ENCODE assay signal across 12 cellular contexts in the genomic region with DNA sequence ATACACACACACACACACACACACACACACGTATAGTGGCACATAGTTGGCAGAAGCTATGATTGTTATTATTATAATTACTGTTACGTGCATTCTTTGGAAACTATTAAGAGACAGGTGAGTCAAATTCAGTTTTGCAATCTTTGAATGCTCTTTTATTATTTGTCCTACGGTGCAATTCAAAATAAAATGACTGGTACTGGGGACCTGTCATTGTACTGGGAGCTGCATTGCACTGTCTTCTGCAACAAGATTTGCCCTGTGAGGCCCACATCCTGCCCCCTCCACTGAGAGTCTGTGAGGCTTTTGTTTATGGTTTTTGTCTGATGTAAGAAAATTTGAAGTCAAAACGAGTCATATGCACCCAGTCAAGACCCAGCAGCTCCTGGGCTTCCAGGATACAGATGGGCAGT. TPM values are rescaled to one million over a fixed set of nuclear protein-coding genes. Genes with fewer than 3 reads are reported as not detected.
DNase-seq lines count a peak whose midpoint lies in the region; ATAC-seq, FAIRE-seq and TF ChIP-seq lines count a peak whose summit lies in the region.
"Had no signal": no experiment of that assay in that cellular context is flagged by ENCODE, and none has a peak within 500 bp of the region (broad histone marks: within the 10 kb centered on the region; RNA-seq: fewer than 3 reads in every experiment).

No MANE protein-coding gene starts in this region.

- H3K4me1 ChIP-seq in BLaER1 treated with 17β-estradiol and CSF1 and Interleukin-3, amounts not matched to agents 10 nM and 100 nM: peaks cover 50 to 72% (median 64%) of the 10 kb centered on the region in 10 experiments
- H3K4me1 ChIP-seq in small intestine (ENCODE audit: control insufficient read depth in 2 of 2, insufficient read depth in 1 of 2, low read depth in 1 of 2, low read length in 1 of 2): no peaks in the 10 kb centered on the region
- H3K4me1 ChIP-seq: thyroid gland had no signal

- peak overlapping the region; percentile 52 for H3K27ac Mint-ChIP-seq in T-helper 1 cell treated with Interleukin-12 subunit alpha and Interleukin-12 subunit beta and Interleukin-4 antibody, amounts not matched to agents 30 μg/mL and 1 μg/mL, for 36 hours
- H3K27ac Mint-ChIP-seq in HFFc6: no peak overlapping the region
- no peak overlapping the region for H3K27ac Mint-ChIP-seq in Calu3 (ENCODE audit: unreplicated experiment)

- ATAC-seq in omental fat pad (ENCODE audit: low FRiP score): no peak

- TF ChIP-seq CTCF in HFFc6 (IDR thresholded peaks at IDR 0.05) (no peak), Calu3 (IDR thresholded peaks at IDR 0.05; ENCODE audit: unreplicated experiment) (no peak), omental fat pad (IDR thresholded peaks at IDR 0.05) (no peak)

- peak; percentile 85 for DNase-seq in activated effector memory CD4-positive, alpha-beta T cell treated with anti-CD3 and anti-CD28 coated beads, Interleukin-2, amount 50 U/mL, for 16 hours
- DNase-seq in small intestine: peak; percentile 41
- DNase-seq in HFFc6: no peak
- no peak for DNase-seq in Calu3
- DNase-seq in omental fat pad (ENCODE audit: low spot score): no peak
- DNase-seq in AG20443 (ENCODE audit: low spot score): no peak
- DNase-seq: thyroid gland had no signal

- H3K4me3 Mint-ChIP-seq in T-helper 1 cell treated with Interleukin-12 subunit alpha and Interleukin-12 subunit beta and Interleukin-4 antibody, amounts not matched to agents 30 μg/mL and 1 μg/mL, for 36 hours: peak overlapping the region; percentile 74
- H3K4me3 Mint-ChIP-seq in HFFc6: no peak overlapping the region
- H3K4me3 Mint-ChIP-seq in Calu3 (ENCODE audit: low read depth, unreplicated experiment): no peak overlapping the region

- no TSS peak for BruUV-seq in Calu3 (replicated peaks; lab: Mats Ljungman, UMichigan)

- CTCF ChIA-PET in Calu3 (lab: Charles Lee): interaction anchor here (1.5 kb wide), 1 partner anchor 21 kb away, joined by 4 read pairs; no protein-coding TSS in a partner anchor

- peak overlapping the region in 4 of 11 experiments; percentile 6 to 50 (median 16); a peak in 4 of 22 replicates for H3K9ac ChIP-seq in BLaER1 treated with 17β-estradiol and CSF1 and Interleukin-3, amounts not matched to agents 10 nM and 100 nM

- H3K4me2 ChIP-seq in BLaER1 treated with 17β-estradiol and CSF1 and Interleukin-3, amounts not matched to agents 10 nM and 100 nM: peak overlapping the region; percentile 69 to 87 (median 79); a peak in 21 of 22 replicates

- H3K4me1 Mint-ChIP-seq in T-helper 1 cell treated with Interleukin-12 subunit alpha and Interleukin-12 subunit beta and Interleukin-4 antibody, amounts not matched to agents 30 μg/mL and 1 μg/mL, for 36 hours (ENCODE audit: low read depth): peaks cover 68% of the 10 kb centered on the region
- H3K4me1 Mint-ChIP-seq in HFFc6 (ENCODE audit: low read depth) (no peaks in the 10 kb centered on the region), Calu3 (ENCODE audit: low read depth, unreplicated experiment) (no peaks in the 10 kb centered on the region)

- peaks cover 6 to 13% (median 12%) of the 10 kb centered on the region in 11 experiments; a peak in 21 of 22 replicates for H3K9me3 ChIP-seq in BLaER1 treated with 17β-estradiol and CSF1 and Interleukin-3, amounts not matched to agents 10 nM and 100 nM (replicated peaks in 1 of 11)
- H3K9me3 ChIP-seq in small intestine (ENCODE audit: control insufficient read depth, low read depth): no peaks in the 10 kb centered on the region
- H3K9me3 ChIP-seq: thyroid gland had no signal

- peaks cover 21% of the 10 kb centered on the region for H3K27me3 Mint-ChIP-seq in T-helper 1 cell treated with Interleukin-12 subunit alpha and Interleukin-12 subunit beta and Interleukin-4 antibody, amounts not matched to agents 30 μg/mL and 1 μg/mL, for 36 hours (ENCODE audit: low read depth)
- peaks cover 7% of the 10 kb centered on the region for H3K27me3 Mint-ChIP-seq in HFFc6 (ENCODE audit: insufficient read depth)
- H3K27me3 Mint-ChIP-seq in Calu3 (ENCODE audit: unreplicated experiment): no peaks in the 10 kb centered on the region

- H3K4me3 ChIP-seq in BLaER1 treated with 17β-estradiol and CSF1 and Interleukin-3, amounts not matched to agents 10 nM and 100 nM: no peak overlapping the region; a peak in 1 of 20 replicates
- no peak overlapping the region for H3K4me3 ChIP-seq in small intestine (ENCODE audit: low read depth in 1 of 2, low read length in 2 of 2)
- H3K4me3 ChIP-seq: thyroid gland had no signal

- H3K27ac ChIP-seq in BLaER1 treated with 17β-estradiol and CSF1 and Interleukin-3, amounts not matched to agents 10 nM and 100 nM: peak overlapping the region in 9 of 11 experiments; percentile 25 to 82 (median 68); a peak in 14 of 22 replicates
- H3K27ac ChIP-seq in small intestine (ENCODE audit: low read depth in 1 of 2, low read length in 1 of 2): peak overlapping the region in 1 of 2 donors; percentile 71
- H3K27ac ChIP-seq: thyroid gland, VCaP had no signal

- FAIRE-seq in small intestine (lab: Jason Lieb, UNC): no peak

- WGBS in small intestine, 3 donors: 37 to 49% (median 45%) methylated on average over 4 of the region's 4 CpGs

- H3K36me3 Mint-ChIP-seq in T-helper 1 cell treated with Interleukin-12 subunit alpha and Interleukin-12 subunit beta and Interleukin-4 antibody, amounts not matched to agents 30 μg/mL and 1 μg/mL, for 36 hours (ENCODE audit: low read depth): peaks cover 3% of the 10 kb centered on the region
- H3K36me3 Mint-ChIP-seq in HFFc6 (ENCODE audit: low read depth) (no peaks in the 10 kb centered on the region), Calu3 (ENCODE audit: insufficient read depth, unreplicated experiment) (no peaks in the 10 kb centered on the region)

- intact Hi-C loops in Calu3 (cut with micrococcal nuclease; ENCODE audit: unreplicated experiment): no loop called here

- no peaks in the 10 kb centered on the region for H3K9me3 Mint-ChIP-seq in T-helper 1 cell treated with Interleukin-12 subunit alpha and Interleukin-12 subunit beta and Interleukin-4 antibody, amounts not matched to agents 30 μg/mL and 1 μg/mL, for 36 hours
- H3K9me3 Mint-ChIP-seq in HFFc6 (no peaks in the 10 kb centered on the region), Calu3 (ENCODE audit: low read depth, unreplicated experiment) (no peaks in the 10 kb centered on the region)

- no peaks in the 10 kb centered on the region for H4K20me1 ChIP-seq in BLaER1 treated with 17β-estradiol and CSF1 and Interleukin-3, amounts not matched to agents 10 nM and 100 nM

- H3K27me3 ChIP-seq in BLaER1 treated with 17β-estradiol and CSF1 and Interleukin-3, amounts not matched to agents 10 nM and 100 nM: no peaks in the 10 kb centered on the region
- no peaks in the 10 kb centered on the region for H3K27me3 ChIP-seq in small intestine (ENCODE audit: control insufficient read depth in 2 of 2, insufficient read depth in 2 of 2, low read length in 2 of 2)
- H3K27me3 ChIP-seq: thyroid gland had no signal

- peaks cover 0 to 13% (median 7%) of the 10 kb centered on the region in 11 experiments; a peak in 10 of 22 replicates for H3K36me3 ChIP-seq in BLaER1 treated with 17β-estradiol and CSF1 and Interleukin-3, amounts not matched to agents 10 nM and 100 nM
- H3K36me3 ChIP-seq in small intestine (ENCODE audit: control insufficient read depth in 2 of 2, insufficient read depth in 2 of 2, low read length in 2 of 2): no peaks in the 10 kb centered on the region
- H3K36me3 ChIP-seq: thyroid gland had no signal

RNA-seq across cellular contexts. Expression of a gene that starts 1.9 kb away (rescaled TPM):
- polyA plus RNA-seq in small intestine: 1 to 10 TPM in 2 of 3 donors, under 1 TPM in 1; 0.45 to 3.8 (median 1.0) TPM
- not detected for total RNA-seq in HFFc6 (2021; fragmentation: NEBNext Ultra II Directional; extraction: Animal tissue kit (Norgen Biotek cat#: 25700))
- total RNA-seq in Calu3 (2022) (not detected in 2 replicates), omental fat pad (1 to 10 TPM in 3 of 4 donors, under 1 TPM in 1; 0.95 to 3.2 (median 1.4) TPM)
- total RNA-seq: NCI-H460, pulmonary artery endothelial cell had no signal

RNA-seq across cellular contexts. Expression of a gene that starts 58.8 kb away (rescaled TPM):
- polyA plus RNA-seq in small intestine: 10 to 100 TPM in 1 of 3 donors, 1 to 10 TPM in 2; 1.8 to 12.2 (median 2.4) TPM
- total RNA-seq in HFFc6 (2021; fragmentation: NEBNext Ultra II Directional; extraction: Animal tissue kit (Norgen Biotek cat#: 25700)): not detected
- total RNA-seq in Calu3 (2022) (2.6 and 8.4 TPM in 2 replicates), omental fat pad (1 to 10 TPM; 1.1 to 3.2 (median 1.7) TPM)
- total RNA-seq: NCI-H460, pulmonary artery endothelial cell had no signal

Comparison
In these comparisons a context has a peak if more than half of its experiments do, and no peak if none do; other contexts are left out.
1. DNase-seq: peak in activated effector memory CD4-positive, alpha-beta T cell treated with anti-CD3 and anti-CD28 coated beads, Interleukin-2, amount 50 U/mL, for 16 hours (single experiment) and small intestine (single experiment); none in HFFc6 (single experiment), Calu3 (single experiment), omental fat pad (single experiment) and AG20443 (single experiment).